8 cellular contexts compared by ENCODE assay signal in the genomic region with DNA sequence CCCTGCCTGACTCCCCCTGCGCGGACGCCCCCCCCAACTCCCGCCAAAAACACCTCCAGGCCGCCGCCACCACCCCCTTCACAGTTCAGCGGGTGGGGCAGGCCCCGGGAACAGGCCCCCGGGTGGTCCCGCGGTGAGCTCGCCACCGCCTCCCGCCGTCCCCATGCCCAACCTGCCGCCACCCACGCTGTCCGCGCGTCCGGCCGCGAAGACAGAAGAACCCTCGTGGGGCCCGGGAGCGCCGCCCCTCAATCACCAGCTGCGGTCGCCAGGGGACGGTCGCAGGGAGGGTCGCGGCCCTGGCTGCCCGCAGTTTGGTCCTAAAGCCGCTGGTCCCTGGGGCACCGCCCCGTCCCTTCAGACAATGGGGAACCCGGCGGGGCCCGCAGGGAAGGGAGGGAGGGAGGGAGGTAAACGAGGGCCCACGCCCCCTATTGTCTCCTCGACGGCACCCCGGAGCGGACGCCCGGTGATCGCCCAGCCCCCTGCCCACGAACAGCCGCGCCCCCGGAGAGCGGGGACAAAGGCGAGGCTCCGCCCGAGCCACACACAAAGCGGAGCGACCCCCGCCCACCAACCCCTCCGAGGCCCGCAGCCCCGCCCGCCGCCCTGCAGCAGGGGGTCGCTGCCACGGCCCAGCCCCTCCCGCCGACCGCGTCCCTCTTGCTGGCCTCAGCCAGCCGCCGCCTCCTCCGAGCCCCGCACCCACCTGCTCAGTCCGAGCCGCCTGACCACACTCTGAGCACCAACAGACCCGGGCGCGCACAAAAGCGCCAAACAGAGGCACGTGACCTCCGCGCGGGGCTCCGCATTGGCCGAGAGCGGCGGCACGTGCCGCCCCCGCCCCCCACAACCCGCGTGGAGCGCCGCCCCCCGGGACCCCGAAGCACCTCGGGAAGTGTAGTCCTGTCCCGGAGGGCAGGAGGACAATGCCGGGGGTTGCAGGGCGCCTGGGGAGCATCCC. TPM values are rescaled to one million over a fixed set of nuclear protein-coding genes. Genes with fewer than 3 reads are reported as not detected.
DNase-seq lines count a peak whose midpoint lies in the region; ATAC-seq and TF ChIP-seq lines count a peak whose summit lies in the region.

TSS of gene STMN1 (minus strand) at position 740 of the 964 bp plus-strand sequence. CDS start 1,743 bp downstream, outside the sequence.

- no peaks in the 10 kb centered on the region for H3K27me3 ChIP-seq in MG63
- H3K27me3 ChIP-seq in SJSA1 (replicated peaks) = no peaks in the 10 kb centered on the region
- no peaks in the 10 kb centered on the region for H3K27me3 ChIP-seq in foreskin keratinocyte
- H3K27me3 ChIP-seq in neuronal stem cell (ENCODE audit: control insufficient read depth in 3 of 3, insufficient read depth in 3 of 3, low read depth in 1 of 3, low read length in 3 of 3) = no peaks in the 10 kb centered on the region

- ATAC-seq in foreskin keratinocyte = peak; percentile 71

- no peak within 1 kb of the TSS for H3K14ac ChIP-seq in neuronal stem cell (ENCODE audit: low read length)

- H4K8ac ChIP-seq in neuronal stem cell (ENCODE audit: low read depth, low read length) = peak within 1 kb of the TSS; percentile 67

- H3K79me1 ChIP-seq in neuronal stem cell (ENCODE audit: low read depth, low read length) = peaks cover 4% of the 10 kb centered on the region

- H3K9me3 ChIP-seq in ES-I3 (ENCODE audit: control insufficient read depth, insufficient read depth, low read length) = no peaks in the 10 kb centered on the region
- H3K9me3 ChIP-seq in MG63 = no peaks in the 10 kb centered on the region
- no peaks in the 10 kb centered on the region for H3K9me3 ChIP-seq in SJSA1 (replicated peaks)
- peaks cover 0 to 2% of the 10 kb centered on the region in 2 donors for H3K9me3 ChIP-seq in neuronal stem cell (replicated peaks in 1 of 2; ENCODE audit: control insufficient read depth in 2 of 2, insufficient read depth in 1 of 2, low read depth in 1 of 2, low read length in 2 of 2)

- no CpG with 5 or more reads among the region's 102 CpGs for WGBS in neuronal stem cell (ENCODE audit: extremely low coverage in 2 of 2, insufficient read length in 2 of 2, insufficient replicate concordance in 1 of 2), 2 donors

- peak within 1 kb of the TSS; percentile 93 for H3K4ac ChIP-seq in neuronal stem cell (ENCODE audit: low read length)

- H3K4me1 ChIP-seq in ES-I3 (ENCODE audit: insufficient read depth, low read length) = peaks cover 6% of the 10 kb centered on the region
- H3K4me1 ChIP-seq in SJSA1 (replicated peaks) = peaks cover 15% of the 10 kb centered on the region
- no peaks in the 10 kb centered on the region for H3K4me1 ChIP-seq in foreskin keratinocyte
- H3K4me1 ChIP-seq in neuronal stem cell (ENCODE audit: control insufficient read depth in 2 of 2, insufficient read depth in 1 of 2, low read depth in 1 of 2, low read length in 2 of 2) = peaks cover 24 to 29% of the 10 kb centered on the region in 2 donors

- H2BK120ac ChIP-seq in neuronal stem cell (ENCODE audit: low read depth, low read length) = peak within 1 kb of the TSS; percentile 89

- H2AFZ ChIP-seq in neuronal stem cell (ENCODE audit: low read length) = peak within 1 kb of the TSS; percentile 84

- peak within 1 kb of the TSS; percentile 33 for H2BK5ac ChIP-seq in neuronal stem cell (ENCODE audit: low read length)

- H3K18ac ChIP-seq in neuronal stem cell (ENCODE audit: low read length) = peak within 1 kb of the TSS; percentile 99

- peaks cover 11% of the 10 kb centered on the region for H3K36me3 ChIP-seq in ES-I3 (ENCODE audit: insufficient read depth, low read length)
- H3K36me3 ChIP-seq in MG63 = peaks cover 37% of the 10 kb centered on the region
- peaks cover 48% of the 10 kb centered on the region for H3K36me3 ChIP-seq in SJSA1
- H3K36me3 ChIP-seq in neuronal stem cell (replicated peaks in 1 of 2; ENCODE audit: control insufficient read depth in 2 of 2, insufficient read depth in 2 of 2, low read length in 2 of 2) = peaks cover 12 to 36% of the 10 kb centered on the region in 2 donors

- H2BK15ac ChIP-seq in neuronal stem cell (ENCODE audit: low read length) = peak within 1 kb of the TSS; percentile 97

- peak within 1 kb of the TSS; percentile 91 for H2BK12ac ChIP-seq in neuronal stem cell (ENCODE audit: low read length)

- H3K27ac ChIP-seq in SJSA1 (peak within 1 kb of the TSS; percentile 94), foreskin keratinocyte (peak within 1 kb of the TSS; percentile 80), neuronal stem cell (replicated peaks; ENCODE audit: low read length) (peak within 1 kb of the TSS; percentile 95)

- peak within 1 kb of the TSS; percentile 98 for H3K23ac ChIP-seq in neuronal stem cell (ENCODE audit: low read depth, low read length, poor library complexity)

- peak within 1 kb of the TSS; percentile 91 for H3K9ac ChIP-seq in ES-I3 (ENCODE audit: low read depth, low read length)
- peak within 1 kb of the TSS; percentile 94 for H3K9ac ChIP-seq in neuronal stem cell (ENCODE audit: low read depth, low read length, poor library complexity)

- H3K4me3 ChIP-seq in MG63 (peak within 1 kb of the TSS; percentile 99), SJSA1 (peak within 1 kb of the TSS; percentile 91), neuronal stem cell (ENCODE audit: low read length in 2 of 2) (peak within 1 kb of the TSS; percentile 63 to 97)

- TF ChIP-seq CTCF in foreskin keratinocyte (conservative IDR thresholded peaks at IDR 0.05) (peak; percentile 10), subcutaneous adipose tissue (IDR thresholded peaks at IDR 0.05; ENCODE audit: low read depth) (no peak)

- peak within 1 kb of the TSS; percentile 100 for H2AK5ac ChIP-seq in neuronal stem cell (ENCODE audit: low read depth, low read length)

- peak within 1 kb of the TSS; percentile 94 for H4K91ac ChIP-seq in neuronal stem cell (ENCODE audit: low read depth, low read length, poor library complexity)

- DNase-seq in H4 (ENCODE audit: low spot score) (peak; percentile 91), MG63 (peak; percentile 96), SJSA1 (ENCODE audit: low read depth in 1 of 2, low spot score in 2 of 2) (peak; percentile 77 to 94), foreskin keratinocyte (peak in 1 of 2 donors; percentile 79), neuronal stem cell (ENCODE audit: low spot score) (peak; percentile 97)
- DNase-seq in activated naive CD4-positive, alpha-beta T cell (lab: John Stamatoyannopoulos, UW) = peak; percentile 60 to 88 (median 74)

- H3K4me2 ChIP-seq in neuronal stem cell (ENCODE audit: insufficient read depth, low read length, poor library complexity, severe bottlenecking) = peak within 1 kb of the TSS; percentile 78

RNA-seq across cellular contexts. Expression of gene STMN1, which starts in this region (rescaled TPM):
- total RNA-seq in H4 (2014; rRNA removed; shearing (Covaris generic)) = 204 and 329 TPM in 2 replicates
- total RNA-seq in MG63 (2014; rRNA removed; shearing (Covaris generic); ENCODE audit: low replicate concordance) = 85.4 and 116 TPM in 2 replicates
- 325 and 537 TPM in 2 replicates for total RNA-seq in SJSA1 (2014; rRNA removed; shearing (Covaris generic))
- total RNA-seq in foreskin keratinocyte (313 and 372 TPM in 2 replicates), subcutaneous adipose tissue (10 to 100 TPM; 20.3 to 89.6 (median 32.0) TPM)
- polyA plus RNA-seq in foreskin keratinocyte = 515 and 581 TPM in 2 replicates
- polyA plus RNA-seq in neuronal stem cell (2013, experiment 1 of 2) = 714 TPM
- polyA plus RNA-seq in neuronal stem cell (2013, experiment 2 of 2) = 708 TPM
